ENCODE assay signal across 8 cellular contexts in the genomic region with DNA sequence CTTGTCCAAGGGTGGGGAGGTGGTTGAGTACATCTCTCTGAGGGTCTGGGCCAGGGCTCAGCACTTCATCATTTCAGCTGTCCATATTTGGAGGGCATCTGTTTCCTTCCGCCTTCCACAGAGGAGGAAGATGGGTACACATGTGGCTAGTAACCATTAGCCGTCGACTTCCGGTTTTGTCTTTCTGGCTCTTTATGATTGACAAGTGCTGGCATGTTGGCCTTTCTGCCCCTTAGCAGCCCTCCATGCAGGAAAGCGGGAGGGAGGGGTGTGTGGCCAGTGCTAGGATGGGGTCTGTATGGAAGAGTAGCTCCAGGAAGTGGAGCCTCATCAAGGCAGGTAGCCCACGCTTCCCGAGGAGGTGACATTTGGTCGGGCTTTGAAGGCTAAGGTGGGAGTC.
DNase-seq lines count a peak whose midpoint lies in the region; ATAC-seq, FAIRE-seq and TF ChIP-seq lines count a peak whose summit lies in the region.

No MANE protein-coding gene starts in this region.

- no peaks in the 10 kb centered on the region for H4K20me1 ChIP-seq in Karpas-422 (ENCODE audit: insufficient read depth, low read depth, low read length)
- H4K20me1 ChIP-seq in neural cell (ENCODE audit: insufficient read depth): peaks cover 20% of the 10 kb centered on the region

- H3K27ac ChIP-seq in Karpas-422 (ENCODE audit: low read length): peak overlapping the region; percentile 99
- H3K27ac ChIP-seq in neural cell (ENCODE audit: low read length): peak overlapping the region; percentile 0

- H3K9me3 Mint-ChIP-seq in activated naive CD4-positive, alpha-beta T cell treated with anti-CD3 and anti-CD28 coated beads, Interleukin-2, amount 10 ng/mL, durations not matched to agents 7 days and 5 days: no peaks in the 10 kb centered on the region

- no peaks in the 10 kb centered on the region for H3K9me2 ChIP-seq in Karpas-422 (replicated peaks; ENCODE audit: insufficient read depth, low read length)
- no peaks in the 10 kb centered on the region for H3K9me2 ChIP-seq in neural cell (ENCODE audit: insufficient read depth, low read length)

- peak overlapping the region; percentile 65 for H3K4me2 ChIP-seq in Karpas-422 (ENCODE audit: low read depth, low read length, poor library complexity, severe bottlenecking)
- H3K4me2 ChIP-seq in neural cell (ENCODE audit: low read length): no peak overlapping the region

- FAIRE-seq in frontal cortex (lab: Jason Lieb, UNC): no peak
- no peak for FAIRE-seq in RCC 7860 (lab: Jason Lieb, UNC)

- H3K9me3 ChIP-seq in Karpas-422 (ENCODE audit: low read length) (no peaks in the 10 kb centered on the region), neural cell (ENCODE audit: low read length) (no peaks in the 10 kb centered on the region)

- H3K4me3 ChIP-seq in Karpas-422 (ENCODE audit: low read length) (no peak overlapping the region), neural cell (ENCODE audit: low read length) (no peak overlapping the region)

- peaks cover 47% of the 10 kb centered on the region for H3K79me2 ChIP-seq in Karpas-422 (ENCODE audit: low read length)
- H3K79me2 ChIP-seq in neural cell (replicated peaks; ENCODE audit: insufficient read depth, low read length): peaks cover 77% of the 10 kb centered on the region

- no peaks in the 10 kb centered on the region for H3K36me3 ChIP-seq in Karpas-422 (ENCODE audit: insufficient read depth, low read length)
- no peaks in the 10 kb centered on the region for H3K36me3 ChIP-seq in neural cell (ENCODE audit: insufficient read depth, low read length)

- no peak for TF ChIP-seq RAD21 in neural cell (conservative IDR thresholded peaks at IDR 0.05)

- peaks cover 3% of the 10 kb centered on the region for H3K36me3 Mint-ChIP-seq in activated naive CD4-positive, alpha-beta T cell treated with anti-CD3 and anti-CD28 coated beads, Interleukin-2, amount 10 ng/mL, durations not matched to agents 7 days and 5 days

- peak overlapping the region; percentile 65; the same call in 1 of the 2 replicates for H3K9ac ChIP-seq in Karpas-422 (ENCODE audit: low read length)
- H3K9ac ChIP-seq in neural cell (ENCODE audit: low read length): no peak overlapping the region

- no peaks in the 10 kb centered on the region for H3K27me3 ChIP-seq in Karpas-422 (ENCODE audit: low read length)
- H3K27me3 ChIP-seq in neural cell (ENCODE audit: insufficient read depth, low read depth, low read length): no peaks in the 10 kb centered on the region

- CTCF ChIA-PET in activated naive CD4-positive, alpha-beta T cell treated with anti-CD3 and anti-CD28 coated beads, Interleukin-2, amount 10 ng/mL, durations not matched to agents 7 days and 5 days (lab: Charles Lee): interaction anchor here (0.8 to 1.7 kb wide), 5 partner anchors 10 to 110 kb away, joined by 3 to 4 read pairs (median 3); no protein-coding TSS in a partner anchor

- peaks cover 69% of the 10 kb centered on the region for H3K4me1 Mint-ChIP-seq in activated naive CD4-positive, alpha-beta T cell treated with anti-CD3 and anti-CD28 coated beads, Interleukin-2, amount 10 ng/mL, durations not matched to agents 7 days and 5 days

- peaks cover 85% of the 10 kb centered on the region for H3K4me1 ChIP-seq in Karpas-422 (ENCODE audit: low read length)

- H2AFZ ChIP-seq in Karpas-422 (ENCODE audit: low read length): no peak overlapping the region
- no peak overlapping the region for H2AFZ ChIP-seq in neural cell (ENCODE audit: low read depth, low read length)

- no peak for TF ChIP-seq EP300 in neural cell (conservative IDR thresholded peaks at IDR 0.05; ENCODE audit: poor library complexity, severe bottlenecking)

- in situ Hi-C loops in GM13977 (cut with MboI; ENCODE audit: low pct_unique_long_range_greater_than_20kb, low sequenced_read_pairs, unreplicated experiment): no loop called here

- peak overlapping the region; percentile 98 for H3K27ac Mint-ChIP-seq in activated naive CD4-positive, alpha-beta T cell treated with anti-CD3 and anti-CD28 coated beads, Interleukin-2, amount 10 ng/mL, durations not matched to agents 7 days and 5 days

- peak overlapping the region; percentile 89 for H3K4me3 Mint-ChIP-seq in activated naive CD4-positive, alpha-beta T cell treated with anti-CD3 and anti-CD28 coated beads, Interleukin-2, amount 10 ng/mL, durations not matched to agents 7 days and 5 days

- no peaks in the 10 kb centered on the region for H3F3A ChIP-seq in neural cell (ENCODE audit: insufficient read depth, low read length, poor library complexity, severe bottlenecking)

- DNase-seq in GM13977 (ENCODE audit: low spot score) (peak; percentile 86), Karpas-422 (peak; percentile 76), frontal cortex (ENCODE audit: low spot score in 2 of 2) (no peak), RCC 7860 (ENCODE audit: low spot score) (no peak)
- DNase-seq in activated naive CD4-positive, alpha-beta T cell treated with anti-CD3 and anti-CD28 coated beads, Interleukin-2, amount 10 ng/mL, durations not matched to agents 7 days and 5 days: peak; percentile 71

- no peak for TF ChIP-seq CTCF in GM13977 (IDR thresholded peaks at IDR 0.05; ENCODE audit: extremely low read depth, insufficient read depth, missing control alignments)
- no peak for TF ChIP-seq CTCF in neural cell (IDR thresholded peaks at IDR 0.05; ENCODE audit: poor library complexity, severe bottlenecking)

- H3K27me3 Mint-ChIP-seq in activated naive CD4-positive, alpha-beta T cell treated with anti-CD3 and anti-CD28 coated beads, Interleukin-2, amount 10 ng/mL, durations not matched to agents 7 days and 5 days: no peaks in the 10 kb centered on the region

- ATAC-seq in HG02610 (IDR thresholded peaks at IDR 0.05; ENCODE audit: unreplicated experiment) (no peak), GM18498 (IDR thresholded peaks at IDR 0.05; ENCODE audit: unreplicated experiment) (no peak)

TF ChIP-seq in neural cell, 6 proteins besides CTCF, POLR2A, EP300 and RAD21:
- TF ChIP-seq SMC3 (conservative IDR thresholded peaks at IDR 0.05; ENCODE audit: poor library complexity) (no peak), POLR2AphosphoS5 (IDR thresholded peaks at IDR 0.05) (no peak), TAF1 (IDR thresholded peaks at IDR 0.05; ENCODE audit: low read depth) (no peak), MXI1 (conservative IDR thresholded peaks at IDR 0.05; ENCODE audit: poor library complexity, severe bottlenecking) (no peak), EZH2 (IDR thresholded peaks at IDR 0.05; ENCODE audit: borderline replicate concordance, insufficient read depth, low read length, poor library complexity, severe bottlenecking) (no peak)
- TF ChIP-seq, protein P1, sequence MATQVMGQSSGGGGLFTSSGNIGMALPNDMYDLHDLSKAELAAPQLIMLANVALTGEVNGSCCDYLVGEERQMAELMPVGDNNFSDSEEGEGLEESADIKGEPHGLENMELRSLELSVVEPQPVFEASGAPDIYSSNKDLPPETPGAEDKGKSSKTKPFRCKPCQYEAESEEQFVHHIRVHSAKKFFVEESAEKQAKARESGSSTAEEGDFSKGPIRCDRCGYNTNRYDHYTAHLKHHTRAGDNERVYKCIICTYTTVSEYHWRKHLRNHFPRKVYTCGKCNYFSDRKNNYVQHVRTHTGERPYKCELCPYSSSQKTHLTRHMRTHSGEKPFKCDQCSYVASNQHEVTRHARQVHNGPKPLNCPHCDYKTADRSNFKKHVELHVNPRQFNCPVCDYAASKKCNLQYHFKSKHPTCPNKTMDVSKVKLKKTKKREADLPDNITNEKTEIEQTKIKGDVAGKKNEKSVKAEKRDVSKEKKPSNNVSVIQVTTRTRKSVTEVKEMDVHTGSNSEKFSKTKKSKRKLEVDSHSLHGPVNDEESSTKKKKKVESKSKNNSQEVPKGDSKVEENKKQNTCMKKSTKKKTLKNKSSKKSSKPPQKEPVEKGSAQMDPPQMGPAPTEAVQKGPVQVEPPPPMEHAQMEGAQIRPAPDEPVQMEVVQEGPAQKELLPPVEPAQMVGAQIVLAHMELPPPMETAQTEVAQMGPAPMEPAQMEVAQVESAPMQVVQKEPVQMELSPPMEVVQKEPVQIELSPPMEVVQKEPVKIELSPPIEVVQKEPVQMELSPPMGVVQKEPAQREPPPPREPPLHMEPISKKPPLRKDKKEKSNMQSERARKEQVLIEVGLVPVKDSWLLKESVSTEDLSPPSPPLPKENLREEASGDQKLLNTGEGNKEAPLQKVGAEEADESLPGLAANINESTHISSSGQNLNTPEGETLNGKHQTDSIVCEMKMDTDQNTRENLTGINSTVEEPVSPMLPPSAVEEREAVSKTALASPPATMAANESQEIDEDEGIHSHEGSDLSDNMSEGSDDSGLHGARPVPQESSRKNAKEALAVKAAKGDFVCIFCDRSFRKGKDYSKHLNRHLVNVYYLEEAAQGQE (IDR thresholded peaks at IDR 0.05; ENCODE audit: borderline replicate concordance): no peak

Comparison
In these comparisons a context has a peak if more than half of its experiments do, and no peak if none do; other contexts are left out.
1. DNase-seq: peak in GM13977 (single experiment), Karpas-422 (single experiment) and activated naive CD4-positive, alpha-beta T cell treated with anti-CD3 and anti-CD28 coated beads, Interleukin-2, amount 10 ng/mL, durations not matched to agents 7 days and 5 days (single experiment); none in frontal cortex (0 of 2) and RCC 7860 (single experiment).